Comparison of ENCODE assay signal across 21 cellular contexts in the genomic region with DNA sequence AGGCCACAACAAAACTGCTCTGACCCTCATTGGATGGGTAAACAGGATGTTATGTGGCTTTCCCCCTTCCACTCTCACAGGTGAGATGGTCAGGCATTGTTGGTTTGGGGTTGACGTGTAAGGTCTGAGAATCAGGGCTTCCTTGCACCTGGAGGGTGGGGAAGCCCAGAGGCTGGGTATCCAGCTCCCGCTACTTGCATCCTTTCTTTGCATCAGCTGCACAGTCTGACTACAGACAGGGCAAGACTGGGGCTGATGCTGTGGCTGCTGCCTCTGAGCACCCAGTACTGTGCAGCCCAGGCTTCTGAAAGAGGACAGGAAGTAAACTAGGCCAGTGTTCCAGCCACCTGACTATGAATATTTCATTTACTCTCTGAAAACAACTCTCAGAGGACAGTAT. TPM values are rescaled to one million over a fixed set of nuclear protein-coding genes. Genes with fewer than 3 reads are reported as not detected.
DNase-seq lines count a peak whose midpoint lies in the region; ATAC-seq and TF ChIP-seq lines count a peak whose summit lies in the region.
"Had no signal": no experiment of that assay in that cellular context is flagged by ENCODE, and none has a peak within 500 bp of the region (broad histone marks: within the 10 kb centered on the region; RNA-seq: fewer than 3 reads in every experiment).

No MANE protein-coding gene starts in this region.

- intact Hi-C loops in activated CD4-positive, alpha-beta T cell treated with anti-CD3 and anti-CD28 coated beads, Interleukin-2, amount 10 ng/mL, durations not matched to agents 24 days and 14 days (cut with micrococcal nuclease) = no loop called here

- no peaks in the 10 kb centered on the region for H3K9me3 Mint-ChIP-seq in activated CD4-positive, alpha-beta T cell treated with anti-CD3 and anti-CD28 coated beads, Interleukin-2, amount 10 ng/mL, durations not matched to agents 24 days and 14 days
- H3K9me3 Mint-ChIP-seq: neural progenitor cell had no signal

- H3K4me1 Mint-ChIP-seq in activated CD4-positive, alpha-beta T cell treated with anti-CD3 and anti-CD28 coated beads, Interleukin-2, amount 10 ng/mL, durations not matched to agents 24 days and 14 days = no peaks in the 10 kb centered on the region
- H3K4me1 Mint-ChIP-seq: CD14-positive monocyte had no signal

- H3K27me3 Mint-ChIP-seq in activated CD4-positive, alpha-beta T cell treated with anti-CD3 and anti-CD28 coated beads, Interleukin-2, amount 10 ng/mL, durations not matched to agents 24 days and 14 days = peaks cover 31% of the 10 kb centered on the region

- no peak overlapping the region for H3K4me3 Mint-ChIP-seq in activated CD4-positive, alpha-beta T cell treated with anti-CD3 and anti-CD28 coated beads, Interleukin-2, amount 10 ng/mL, durations not matched to agents 24 days and 14 days
- H3K4me3 Mint-ChIP-seq: activated naive CD8-positive, alpha-beta T cell; CD14-positive monocyte; neural progenitor cell had no signal

- no peak for TF ChIP-seq POLR2A in erythroblast (IDR thresholded peaks at IDR 0.05; ENCODE audit: low read length)

- peak; percentile 8 for DNase-seq in COLO668 (lab: John Stamatoyannopoulos, UW; ENCODE audit: unreplicated experiment)
- DNase-seq in RPMI8226 = peak; percentile 38
- DNase-seq in erythroblast (lab: John Stamatoyannopoulos, UW) = no peak
- no peak for DNase-seq in activated CD4-positive, alpha-beta T cell treated with anti-CD3 and anti-CD28 coated beads, Interleukin-2, amount 10 ng/mL, durations not matched to agents 24 days and 14 days
- no peak for DNase-seq in NCI-H2081 treated with DMSO at 0.1 percent for 48 hours (lab: John Stamatoyannopoulos, UW)
- no peak for DNase-seq in D341Med (ENCODE audit: low spot score)
- DNase-seq: activated CD8-positive, alpha-beta memory T cell treated with anti-CD3 and anti-CD28 coated beads for 24 hours; effector CD8-positive, alpha-beta T cell; GDM1; left lung; NCI-H2081; spleen had no signal

- no peak overlapping the region for H3K27ac Mint-ChIP-seq in activated CD4-positive, alpha-beta T cell treated with anti-CD3 and anti-CD28 coated beads, Interleukin-2, amount 10 ng/mL, durations not matched to agents 24 days and 14 days
- H3K27ac Mint-ChIP-seq: activated naive CD8-positive, alpha-beta T cell; neural progenitor cell had no signal

- ATAC-seq in GM19397 (IDR thresholded peaks at IDR 0.05; ENCODE audit: unreplicated experiment) = peak; percentile 51
- ATAC-seq in HG02763 (IDR thresholded peaks at IDR 0.05; ENCODE audit: unreplicated experiment) = peak; percentile 64
- ATAC-seq: activated CD4-positive, CD25-positive, alpha-beta regulatory T cell treated with anti-CD3 and anti-CD28 coated beads, Interleukin-2, amount 50 U/mL, for 24 hours; GM12878; left lung had no signal

- no peaks in the 10 kb centered on the region for H3K36me3 Mint-ChIP-seq in activated CD4-positive, alpha-beta T cell treated with anti-CD3 and anti-CD28 coated beads, Interleukin-2, amount 10 ng/mL, durations not matched to agents 24 days and 14 days (ENCODE audit: low read depth)
- H3K36me3 Mint-ChIP-seq: activated naive CD8-positive, alpha-beta T cell; CD14-positive monocyte; neural progenitor cell had no signal

RNA-seq across cellular contexts. Expression of a gene that starts 58.0 kb away (rescaled TPM):
- total RNA-seq in activated CD4-positive, alpha-beta T cell treated with anti-CD3 and anti-CD28 coated beads, Interleukin-2, amount 10 ng/mL, durations not matched to agents 24 days and 14 days = 0.31 TPM in 1 of 2 replicates, not detected in the other
- total RNA-seq: GM12878, NCI-H460, pulmonary artery endothelial cell had no signal

Comparison
In these comparisons a context has a peak if more than half of its experiments do, and no peak if none do; other contexts are left out.
1. DNase-seq: peak in COLO668 (single experiment) and RPMI8226 (single experiment); none in erythroblast (0 of 2), activated CD4-positive, alpha-beta T cell treated with anti-CD3 and anti-CD28 coated beads, Interleukin-2, amount 10 ng/mL, durations not matched to agents 24 days and 14 days (single experiment), NCI-H2081 treated with DMSO at 0.1 percent for 48 hours (single experiment) and D341Med (single experiment).